Comparison of ENCODE assay signal across 11 cellular contexts in the genomic region with DNA sequence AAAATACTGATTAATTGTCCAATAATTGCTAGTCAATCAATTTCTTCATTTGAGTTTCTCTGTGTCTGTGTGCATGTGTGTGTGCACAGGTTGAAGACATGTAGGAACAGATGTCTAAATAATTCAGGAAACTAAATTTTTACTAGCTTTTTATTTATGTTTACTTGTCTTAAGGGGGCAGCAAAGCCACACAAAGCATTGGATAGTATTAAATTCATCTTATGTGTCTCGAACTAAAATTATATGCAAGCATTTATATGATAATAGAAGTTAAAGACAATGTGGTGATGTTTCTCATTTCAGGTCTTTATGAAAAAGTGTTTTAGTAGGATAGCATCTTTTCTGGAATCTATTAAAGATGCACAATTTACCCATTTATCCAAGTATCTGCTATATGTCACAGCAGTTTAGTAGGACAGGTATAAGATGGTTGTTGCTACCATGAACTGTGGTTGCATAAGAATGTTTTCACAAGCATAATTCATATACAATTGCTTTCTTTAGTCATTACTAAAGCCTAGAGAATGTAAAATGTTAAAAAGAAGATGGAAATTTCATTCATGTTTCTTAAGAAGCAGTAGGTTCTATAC.
DNase-seq lines count a peak whose midpoint lies in the region; ATAC-seq and TF ChIP-seq lines count a peak whose summit lies in the region.
"Had no signal": no experiment of that assay in that cellular context is flagged by ENCODE, and none has a peak within 500 bp of the region (broad histone marks: within the 10 kb centered on the region; RNA-seq: fewer than 3 reads in every experiment).

No MANE protein-coding gene starts in this region.

- in situ Hi-C loops in G401 (cut with HindIII; ENCODE audit: low sequenced_read_pairs) = no loop called here
- in situ Hi-C loops in GM13976 (cut with MboI; ENCODE audit: low sequenced_read_pairs, unreplicated experiment) = no loop called here

- intact Hi-C loops in body of pancreas (cut with DNase I) = no loop called here

- peak in 5 of 7 experiments; percentile 10 to 36 (median 29) for TF ChIP-seq CTCF in body of pancreas (IDR thresholded peaks at IDR 0.05)
- no peak for TF ChIP-seq CTCF in GM13976 (IDR thresholded peaks at IDR 0.05; ENCODE audit: borderline replicate concordance, control extremely low read depth, extremely low read depth, insufficient read depth, missing control alignments)

- DNase-seq in G401 (ENCODE audit: low spot score) = peak; percentile 7
- peak; percentile 4 for DNase-seq in NCI-H146 treated with DMSO at 0.1 percent for 48 hours (lab: John Stamatoyannopoulos, UW; ENCODE audit: unreplicated experiment)
- DNase-seq in body of pancreas = no peak
- peak; percentile 2 for DNase-seq in midbrain (lab: John Stamatoyannopoulos, UW)
- no peak for DNase-seq in GM13976 (ENCODE audit: low spot score)
- DNase-seq: activated CD8-positive, alpha-beta T cell treated with anti-CD3 and anti-CD28 coated beads for 36 hours; NCI-H2081 treated with DMSO at 0.1 percent for 48 hours had no signal

- no peak overlapping the region for H3K4me3 ChIP-seq in body of pancreas

- 4 to 7% methylated on average over 1 of the region's 1 CpG for WGBS in body of pancreas, 2 donors

- no peaks in the 10 kb centered on the region for H3K27me3 ChIP-seq in body of pancreas
- H3K27me3 ChIP-seq: neutrophil had no signal

- no peaks in the 10 kb centered on the region for H3K4me1 ChIP-seq in body of pancreas

- H3K36me3 ChIP-seq in body of pancreas (replicated peaks in 1 of 2; ENCODE audit: insufficient read depth in 1 of 2, low read depth in 2 of 2) = no peaks in the 10 kb centered on the region
- H3K36me3 ChIP-seq: neutrophil had no signal

- no peaks in the 10 kb centered on the region for H3K9me3 ChIP-seq in body of pancreas
- H3K9me3 ChIP-seq: neutrophil had no signal

- no peak for TF ChIP-seq POLR2A in body of pancreas (IDR thresholded peaks at IDR 0.05)

- H3K27ac ChIP-seq in body of pancreas = no peak overlapping the region
- H3K27ac ChIP-seq: neutrophil had no signal

- no peak for ATAC-seq in body of pancreas
- no peak for ATAC-seq in GM18498 (IDR thresholded peaks at IDR 0.05; ENCODE audit: unreplicated experiment)
- ATAC-seq in HG03354 (IDR thresholded peaks at IDR 0.05; ENCODE audit: poor library complexity, severe bottlenecking, unreplicated experiment) = no peak
- ATAC-seq in HG03469 (IDR thresholded peaks at IDR 0.05; ENCODE audit: unreplicated experiment) = no peak
- ATAC-seq: activated CD8-positive, alpha-beta T cell treated with anti-CD3 and anti-CD28 coated beads for 36 hours had no signal

Comparison
In these comparisons a context has a peak if more than half of its experiments do, and no peak if none do; other contexts are left out.
1. DNase-seq: peak in G401 (single experiment), NCI-H146 treated with DMSO at 0.1 percent for 48 hours (single experiment) and midbrain (single experiment); none in body of pancreas (0 of 4) and GM13976 (single experiment).